In the genomic region with DNA sequence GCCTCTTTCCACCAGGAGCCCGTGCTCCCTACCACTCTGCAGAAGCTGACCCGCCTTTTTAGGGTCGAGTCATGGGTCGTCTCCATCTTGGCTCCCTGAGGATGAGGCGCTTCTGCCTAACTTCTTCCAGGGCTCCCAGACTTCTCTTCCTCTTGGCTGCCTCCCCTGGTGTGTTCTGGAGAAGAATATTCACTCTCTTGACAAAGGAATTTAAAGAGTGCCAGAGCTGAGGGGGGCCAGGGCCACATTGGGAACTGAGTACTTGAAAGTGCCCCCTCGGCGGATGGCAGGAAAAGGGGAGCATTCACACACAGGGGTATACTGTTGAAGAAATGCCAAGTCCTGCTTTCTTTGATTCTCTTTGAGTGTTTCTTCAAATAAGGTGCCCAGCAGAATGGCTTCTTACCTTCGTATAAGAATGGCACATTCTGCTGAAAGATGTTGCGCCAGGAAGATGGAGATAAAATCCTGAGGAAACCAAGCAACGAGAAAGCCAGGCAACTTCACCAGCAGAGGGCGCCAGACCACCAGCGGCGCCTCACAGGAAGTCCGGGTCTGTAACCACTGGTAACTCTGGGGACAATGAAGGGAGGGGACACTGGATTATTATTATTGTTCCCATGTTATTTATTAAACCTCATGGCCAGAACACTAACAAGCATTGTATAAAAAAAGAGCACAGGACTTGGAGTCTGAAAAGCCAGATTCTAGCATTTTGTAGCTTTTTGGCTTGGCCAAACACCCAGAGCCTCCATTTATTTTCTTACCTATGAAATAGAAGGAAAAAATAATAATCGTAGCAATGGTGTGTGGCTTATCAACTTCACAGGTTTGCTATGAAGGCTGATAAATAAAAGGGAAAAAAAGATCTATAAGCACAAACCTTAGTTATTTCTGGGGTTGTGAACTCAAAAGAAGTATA, we compare ENCODE assay signal across 7 cellular contexts.
DNase-seq lines count a peak whose midpoint lies in the region; ATAC-seq and TF ChIP-seq lines count a peak whose summit lies in the region.

No MANE protein-coding gene starts in this region.

- H3K27ac Mint-ChIP-seq in activated CD4-positive, alpha-beta T cell treated with anti-CD3 and anti-CD28 coated beads for 36 hours = no peak overlapping the region

- ATAC-seq in activated CD4-positive, alpha-beta T cell treated with anti-CD3 and anti-CD28 coated beads for 36 hours = peak; percentile 73

- H3K9me3 Mint-ChIP-seq in activated CD4-positive, alpha-beta T cell treated with anti-CD3 and anti-CD28 coated beads for 36 hours (ENCODE audit: low read depth) = peaks cover 2% of the 10 kb centered on the region

- TF ChIP-seq CTCF in GM13976 (IDR thresholded peaks at IDR 0.05; ENCODE audit: borderline replicate concordance, control extremely low read depth, extremely low read depth, insufficient read depth, missing control alignments) (peak; percentile 88), HFF-Myc (IDR thresholded peaks at IDR 0.05; ENCODE audit: low read depth, low read length, missing control alignments) (peak; percentile 82), NB4 (IDR thresholded peaks at IDR 0.05; ENCODE audit: low read depth, low read length) (peak; percentile 84)

- H3K4me3 ChIP-seq in HFF-Myc (replicated peaks; ENCODE audit: low read depth, low read length) = no peak overlapping the region
- H3K4me3 ChIP-seq in NB4 (ENCODE audit: low read depth, low read length) = no peak overlapping the region

- TF ChIP-seq POLR2A in NB4 (IDR thresholded peaks at IDR 0.05; ENCODE audit: extremely low read depth, insufficient read length) = no peak

- POLR2A ChIA-PET in activated CD4-positive, alpha-beta T cell treated with anti-CD3 and anti-CD28 coated beads for 36 hours (lab: Charles Lee) = no interaction called here

- H3K36me3 Mint-ChIP-seq in activated CD4-positive, alpha-beta T cell treated with anti-CD3 and anti-CD28 coated beads for 36 hours (ENCODE audit: low read depth) = no peaks in the 10 kb centered on the region

- intact Hi-C loops in activated CD4-positive, alpha-beta T cell treated with anti-CD3 and anti-CD28 coated beads for 36 hours (cut with DNase I, micrococcal nuclease) = loop anchor here (1.0 to 10.0 kb wide), 3 partner anchors 88 to 395 kb away; no protein-coding TSS in a partner anchor

- H3K4me3 Mint-ChIP-seq in activated CD4-positive, alpha-beta T cell treated with anti-CD3 and anti-CD28 coated beads for 36 hours = no peak overlapping the region

- DNase-seq in GM13976 (ENCODE audit: low spot score) (peak; percentile 68), HFF-Myc (ENCODE audit: extremely low read depth, low read depth) (no peak), NB4 (ENCODE audit: low read depth) (peak; percentile 78), ecto neural progenitor cell (ENCODE audit: low spot score) (peak; percentile 74), midbrain (lab: John Stamatoyannopoulos, UW) (peak; percentile 62)
- DNase-seq in activated CD4-positive, alpha-beta T cell treated with anti-CD3 and anti-CD28 coated beads for 36 hours = peak; percentile 86
- DNase-seq in stimulated activated naive CD4-positive, alpha-beta T cell treated with Interleukin-2 at 50 U/mL for 16 hours (lab: John Stamatoyannopoulos, UW) = peak; percentile 58

- peaks cover 20% of the 10 kb centered on the region for H3K4me1 Mint-ChIP-seq in activated CD4-positive, alpha-beta T cell treated with anti-CD3 and anti-CD28 coated beads for 36 hours

- no peaks in the 10 kb centered on the region for H3K27me3 Mint-ChIP-seq in activated CD4-positive, alpha-beta T cell treated with anti-CD3 and anti-CD28 coated beads for 36 hours

- CTCF ChIA-PET in activated CD4-positive, alpha-beta T cell treated with anti-CD3 and anti-CD28 coated beads for 36 hours (lab: Charles Lee) = interaction anchor here (0.6 to 6.7 kb wide), 9 partner anchors 10 to 395 kb away, joined by 3 to 45 read pairs (median 5); no protein-coding TSS in a partner anchor

- in situ Hi-C loops in GM13976 (cut with MboI; ENCODE audit: low sequenced_read_pairs, unreplicated experiment) = no loop called here
